1 cellular context compared by ENCODE assay signal in genomic region chr11:128457874-128458273, GRCh38.
TF ChIP-seq lines count a peak whose summit lies in the region.

No MANE protein-coding gene starts in this region.

TF ChIP-seq in IMR-90, 13 proteins besides CTCF, POLR2A, EP300 and RAD21 (continued from another document):
- no peak for TF ChIP-seq USF2 (IDR thresholded peaks at IDR 0.05; ENCODE audit: low read depth, low read length)
